In genomic region chr2:85263591-85263990, GRCh38 we compare ENCODE assay signal across 15 cellular contexts.
"Had no signal": no experiment of that assay in that cellular context is flagged by ENCODE, and none has a peak within 500 bp of the region (broad histone marks: within the 10 kb centered on the region; RNA-seq: fewer than 3 reads in every experiment).

No MANE protein-coding gene starts in this region.

- H3K36me3 ChIP-seq: pancreas, thoracic aorta, uterus had no signal

- H3K4me3 ChIP-seq: pancreas, thoracic aorta, uterus had no signal

- H3K9me3 ChIP-seq: pancreas, thoracic aorta, uterus had no signal

- H3K4me1 ChIP-seq: pancreas had no signal

- DNase-seq: activated CD4-positive, alpha-beta T cell treated with anti-CD3 and anti-CD28 coated beads for 4 hours; activated CD8-positive, alpha-beta memory T cell treated with anti-CD3 and anti-CD28 coated beads for 24 hours; activated gamma-delta T cell treated with Interleukin-2 at 50 U/mL for 16 hours; amniotic stem cell; cortex of kidney; effector CD4-positive, alpha-beta T cell; glutamatergic neuron; left ventricle myocardium superior; pancreas; T-helper 2 cell; uterus had no signal

- ATAC-seq: foreskin keratinocyte; left ventricle myocardium superior; natural killer cell treated with Interleukin-12 subunit alpha and Interleukin-12 subunit beta and Interleukin-15 and Interleukin-18, amount 100 ng/mL, for 72 hours; pancreas; stimulated activated effector memory CD8-positive, alpha-beta T cell treated with anti-CD3 and anti-CD28 coated beads, Interleukin-12 subunit alpha, Interleukin-12 subunit beta, amount 100 ng/mL, for 72 hours had no signal

- H3K27me3 ChIP-seq: foreskin keratinocyte, pancreas, uterus had no signal

- H3K27ac ChIP-seq: foreskin keratinocyte, pancreas, uterus had no signal
